In the genomic region with DNA sequence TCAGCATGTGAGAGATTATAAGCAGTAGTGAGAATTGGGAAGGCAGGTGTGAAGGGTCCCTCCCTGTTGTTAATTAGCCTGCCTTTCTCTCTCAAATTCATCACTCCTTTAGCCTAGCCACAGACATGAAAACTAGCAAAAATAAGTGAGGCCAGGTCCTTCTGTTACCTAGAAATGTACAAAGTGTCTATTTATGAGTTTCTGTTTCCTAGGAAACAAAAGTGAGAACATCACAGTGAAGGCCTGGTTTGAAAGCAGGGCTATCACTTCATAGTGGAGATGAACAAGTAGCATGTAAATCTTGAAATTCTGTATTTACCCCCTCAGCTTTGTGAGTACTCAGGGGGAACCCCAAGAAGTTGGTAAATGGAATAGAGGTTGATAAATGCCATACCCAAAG, we compare ENCODE assay signal across 22 cellular contexts.
DNase-seq lines count a peak whose midpoint lies in the region; ATAC-seq and TF ChIP-seq lines count a peak whose summit lies in the region.
"Had no signal": no experiment of that assay in that cellular context is flagged by ENCODE, and none has a peak within 500 bp of the region (broad histone marks: within the 10 kb centered on the region; RNA-seq: fewer than 3 reads in every experiment).

No MANE protein-coding gene starts in this region.

- intact Hi-C loops in tibial artery (cut with DNase I; ENCODE audit: low total_unique reads): no loop called here

- no peak overlapping the region for H3K27ac ChIP-seq in tibial artery
- H3K27ac ChIP-seq: skin epidermis, testis, vagina had no signal

- H3K9me3 ChIP-seq in tibial artery: no peaks in the 10 kb centered on the region
- H3K9me3 ChIP-seq: testis, vagina had no signal

- peak; percentile 37 for DNase-seq in GM12865 (ENCODE audit: low read depth)
- no peak for DNase-seq in memory B cell (ENCODE audit: low spot score in 2 of 2)
- DNase-seq in stimulated activated CD4-positive, alpha-beta T cell treated with anti-CD3 and anti-CD28 coated beads, Interleukin-4, amount 100 ng/mL, for 1 hour: no peak
- DNase-seq in tibial artery: no peak
- DNase-seq: activated CD4-positive, alpha-beta T cell treated with anti-CD3 and anti-CD28 coated beads, Interleukin-2, amount 50 U/mL, for 1 hour; activated CD8-positive, alpha-beta memory T cell treated with anti-CD3 and anti-CD28 coated beads, Interleukin-2, amount 50 U/mL, for 48 hours; DMS79; effector CD4-positive, alpha-beta T cell; erythroblast; GF-D8; NCI-H1048; NCI-H1694 treated with DMSO at 0.1 percent for 48 hours; NCI-H69; testis had no signal

- H3K4me3 ChIP-seq in GM12865 (ENCODE audit: low read depth, low read length) (no peak overlapping the region), tibial artery (no peak overlapping the region)
- H3K4me3 ChIP-seq: skin epidermis, testis, vagina had no signal

- H3K4me3 Mint-ChIP-seq in memory B cell: no peak overlapping the region
- H3K4me3 Mint-ChIP-seq: brain had no signal

- no peaks in the 10 kb centered on the region for H3K27me3 ChIP-seq in tibial artery
- H3K27me3 ChIP-seq: testis, vagina had no signal

- H3K27ac Mint-ChIP-seq in memory B cell: no peak overlapping the region
- H3K27ac Mint-ChIP-seq: brain had no signal

- no peaks in the 10 kb centered on the region for H3K4me1 ChIP-seq in tibial artery
- H3K4me1 ChIP-seq: testis, vagina had no signal

- no peak for TF ChIP-seq CTCF in GM12865 (IDR thresholded peaks at IDR 0.05; ENCODE audit: insufficient read depth, low read depth, low read length, missing control alignments)
- no peak for TF ChIP-seq CTCF in tibial artery (IDR thresholded peaks at IDR 0.05)

- H3K4me1 Mint-ChIP-seq in memory B cell: peaks cover 14% of the 10 kb centered on the region

- ATAC-seq in GM19395 (IDR thresholded peaks at IDR 0.05; ENCODE audit: unreplicated experiment): peak; percentile 50
- ATAC-seq in HG03520 (IDR thresholded peaks at IDR 0.05; ENCODE audit: unreplicated experiment): peak; percentile 46
- ATAC-seq in memory B cell (ENCODE audit: low read depth): peak; percentile 43
- no peak for ATAC-seq in HG02884 (IDR thresholded peaks at IDR 0.05; ENCODE audit: unreplicated experiment)
- ATAC-seq in HG03025 (IDR thresholded peaks at IDR 0.05; ENCODE audit: low FRiP score, unreplicated experiment): no peak
- ATAC-seq: left lobe of liver had no signal

- peaks cover 57 to 75% (median 65%) of the 10 kb centered on the region in 3 donors for H3K36me3 ChIP-seq in tibial artery

- no peaks in the 10 kb centered on the region for H3K36me3 Mint-ChIP-seq in memory B cell

- H3K9me3 Mint-ChIP-seq in memory B cell: peaks cover 2% of the 10 kb centered on the region
- H3K9me3 Mint-ChIP-seq: brain had no signal

- H3K27me3 Mint-ChIP-seq in memory B cell: peaks cover 3% of the 10 kb centered on the region
- H3K27me3 Mint-ChIP-seq: brain had no signal

Comparison
In these comparisons a context has a peak if more than half of its experiments do, and no peak if none do; other contexts are left out.
1. ATAC-seq: peak in GM19395 (single experiment), HG03520 (single experiment) and memory B cell (single experiment); none in HG02884 (single experiment) and HG03025 (single experiment).